ENCODE assay signal across 25 cellular contexts in the genomic region with DNA sequence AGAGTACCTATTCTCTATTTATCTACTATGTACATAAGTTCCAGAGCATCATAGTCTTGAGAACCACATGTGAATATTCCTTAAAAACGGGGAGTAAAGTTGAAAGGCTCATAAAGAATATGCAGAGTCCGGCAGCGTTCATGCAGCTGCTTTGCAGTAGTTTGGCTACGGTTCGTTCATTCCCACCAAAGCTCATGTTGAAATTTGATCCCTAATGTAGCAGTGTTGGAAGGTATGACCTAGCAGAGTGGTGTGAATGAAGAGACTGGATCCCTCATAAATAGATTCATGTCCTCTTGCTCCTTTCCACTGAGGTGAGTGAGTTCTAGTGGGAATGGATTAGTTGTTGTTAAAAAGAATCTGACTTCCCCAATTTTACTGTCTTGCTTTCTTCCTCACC.
"Had no signal": no experiment of that assay in that cellular context is flagged by ENCODE, and none has a peak within 500 bp of the region (broad histone marks: within the 10 kb centered on the region; RNA-seq: fewer than 3 reads in every experiment).

No MANE protein-coding gene starts in this region.

- ATAC-seq: activated CD4-positive, alpha-beta T cell treated with anti-CD3 and anti-CD28 coated beads for 36 hours; activated CD8-positive, alpha-beta memory T cell treated with anti-CD3 and anti-CD28 coated beads, Interleukin-2, amount 10 ng/mL, durations not matched to agents 7 days and 5 days; activated CD8-positive, alpha-beta T cell treated with anti-CD3 and anti-CD28 coated beads, Interleukin-2, amount 10 ng/mL, durations not matched to agents 7 days and 5 days; activated naive CD8-positive, alpha-beta T cell treated with anti-CD3 and anti-CD28 coated beads, Interleukin-2, amount 50 U/mL, for 24 hours had no signal

- DNase-seq: activated B cell treated with CpG ODN at 0.5 μM for 24 hours; activated CD4-positive, alpha-beta memory T cell treated with anti-CD3 and anti-CD28 coated beads, Interleukin-2, amount 10 ng/mL, durations not matched to agents 7 days and 5 days; activated CD4-positive, alpha-beta T cell treated with anti-CD3 and anti-CD28 coated beads for 1 hour; activated CD4-positive, alpha-beta T cell treated with anti-CD3 and anti-CD28 coated beads for 36 hours; activated CD4-positive, alpha-beta T cell treated with anti-CD3 and anti-CD28 coated beads for 48 hours; activated CD4-positive, alpha-beta T cell treated with anti-CD3 and anti-CD28 coated beads, Interleukin-2, amount 10 ng/mL, durations not matched to agents 7 days and 5 days; activated CD4-positive, alpha-beta T cell treated with anti-CD3 and anti-CD28 coated beads, Interleukin-2, amount 50 U/mL, for 48 hours; activated CD8-positive, alpha-beta memory T cell treated with anti-CD3 and anti-CD28 coated beads for 24 hours; activated CD8-positive, alpha-beta memory T cell treated with anti-CD3 and anti-CD28 coated beads, Interleukin-2, amount 10 ng/mL, durations not matched to agents 7 days and 5 days; activated CD8-positive, alpha-beta memory T cell treated with anti-CD3 and anti-CD28 coated beads, Interleukin-2, amount 50 U/mL, for 48 hours; activated CD8-positive, alpha-beta T cell treated with anti-CD3 and anti-CD28 coated beads, Interleukin-2, amount 10 ng/mL, durations not matched to agents 7 days and 5 days; activated effector memory CD4-positive, alpha-beta T cell treated with Interleukin-2 at 50 U/mL for 16 hours; activated gamma-delta T cell; activated naive CD4-positive, alpha-beta T cell treated with anti-CD3 and anti-CD28 coated beads, Interleukin-2, amount 10 ng/mL, durations not matched to agents 7 days and 5 days; activated naive CD4-positive, alpha-beta T cell treated with Interleukin-2 at 50 U/mL for 16 hours; activated naive CD8-positive, alpha-beta T cell treated with anti-CD3 and anti-CD28 coated beads, Interleukin-2, amount 10 ng/mL, durations not matched to agents 7 days and 5 days; activated naive CD8-positive, alpha-beta T cell treated with anti-CD3 and anti-CD28 coated beads, Interleukin-2, amount 50 U/mL, for 24 hours; activated T-cell treated with anti-CD3 and anti-CD28 coated beads, Interleukin-2, amount 50 U/mL, for 24 hours; activated T-cell treated with anti-CD3 and anti-CD28 coated beads, Interleukin-2, amount 50 U/mL, for 48 hours; amygdala; anterior cingulate cortex; caudate nucleus; cerebellar nuclear complex; T-helper 2 cell; T-helper 9 cell had no signal
